8 cellular contexts compared by ENCODE assay signal in the genomic region with DNA sequence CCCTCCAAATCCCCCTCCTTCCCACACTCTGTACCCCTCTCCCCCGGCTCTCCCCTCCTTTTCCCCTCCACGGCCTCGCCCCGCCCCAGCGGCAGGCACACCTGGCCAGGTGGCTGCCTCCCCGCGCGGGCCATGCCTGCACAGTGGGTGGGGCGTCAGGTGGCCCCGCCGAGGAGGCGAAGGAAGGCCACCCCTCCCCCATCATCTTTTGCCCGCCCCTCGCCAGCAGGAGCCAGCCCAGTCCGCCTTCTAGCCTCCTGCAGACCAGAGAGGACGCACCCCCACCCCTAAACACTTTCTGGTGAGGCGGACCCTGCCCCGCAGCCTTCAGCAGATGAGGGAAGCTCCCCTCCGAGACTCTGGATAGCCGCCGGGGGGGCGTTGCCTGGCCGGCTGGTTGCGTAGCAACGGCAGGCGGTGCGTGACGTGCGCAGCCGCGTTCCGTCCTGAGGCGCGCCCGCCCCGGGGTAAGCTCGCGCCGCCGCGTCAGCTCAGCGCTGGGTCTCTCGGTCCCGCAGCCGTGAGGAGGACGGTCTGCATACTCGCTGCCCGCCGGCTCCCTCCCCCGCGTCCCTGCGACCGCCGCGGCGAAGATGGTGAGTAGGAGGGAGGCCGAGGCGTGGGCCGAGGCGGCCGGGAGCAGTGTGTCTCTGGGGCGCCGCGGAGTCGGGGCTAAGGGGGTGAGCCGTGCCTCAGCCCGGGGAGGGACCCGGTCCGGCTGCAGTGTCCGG. TPM values are rescaled to one million over a fixed set of nuclear protein-coding genes. Genes with fewer than 3 reads are reported as not detected.
A peak's percentile ranks its signal among the peaks of the same experiment; 100 is the strongest.
DNase-seq lines count a peak whose midpoint lies in the region; ATAC-seq and TF ChIP-seq lines count a peak whose summit lies in the region.

A gene (plus strand): TSS at position 460 of the 731 bp plus-strand sequence. CDS start 134 bp downstream, at position 594.

- no peak within 1 kb of the TSS for H2AFZ ChIP-seq in smooth muscle cell (ENCODE audit: low read depth)

- no peaks in the 10 kb centered on the region for H3K27me3 ChIP-seq in smooth muscle cell (ENCODE audit: low read depth)

- intact Hi-C loops in activated B cell treated with CpG ODN at 0.5 μM for 24 hours (cut with micrococcal nuclease), result loop anchor here (1.0 to 5.0 kb wide), 9 partner anchors 31 to 719 kb away; a partner anchor contains a TSS

- ATAC-seq in GM18907 (IDR thresholded peaks at IDR 0.05; ENCODE audit: unreplicated experiment) (peak; percentile 91), HG03139 (IDR thresholded peaks at IDR 0.05; ENCODE audit: unreplicated experiment) (peak; percentile 93), activated B cell treated with CpG ODN at 0.5 μM for 24 hours (ENCODE audit: low read depth) (peak; percentile 89)

- H3F3A ChIP-seq in smooth muscle cell (ENCODE audit: low read depth), result peaks cover 8% of the 10 kb centered on the region

- H3K9me3 Mint-ChIP-seq in activated B cell treated with CpG ODN at 0.5 μM for 24 hours, result no peaks in the 10 kb centered on the region

- POLR2A ChIA-PET in activated B cell treated with CpG ODN at 0.5 μM for 24 hours (lab: Charles Lee), result interaction anchor here (0.6 to 1.6 kb wide), 9 partner anchors 39 to 718 kb away, joined by 3 to 12 read pairs (median 3); a partner anchor contains a TSS

- H3K27me3 Mint-ChIP-seq in activated B cell treated with CpG ODN at 0.5 μM for 24 hours, result peaks cover 2% of the 10 kb centered on the region

- CTCF ChIA-PET in activated B cell treated with CpG ODN at 0.5 μM for 24 hours (lab: Charles Lee), result interaction anchor here (0.7 to 1.7 kb wide), 4 partner anchors 33 to 720 kb away, joined by 3 to 5 read pairs (median 4); a partner anchor contains a TSS

- TF ChIP-seq CTCF in activated B cell treated with CpG ODN at 0.5 μM for 24 hours (IDR thresholded peaks at IDR 0.05) (no peak), cardiac fibroblast (IDR thresholded peaks at IDR 0.05; ENCODE audit: low read depth, low read length) (no peak), smooth muscle cell (IDR thresholded peaks at IDR 0.05; ENCODE audit: borderline replicate concordance, insufficient read depth, poor library complexity, severe bottlenecking) (no peak)

- peak within 1 kb of the TSS; percentile 76 to 95 for H3K4me3 ChIP-seq in cardiac fibroblast (replicated peaks in 1 of 2; ENCODE audit: low read depth in 2 of 2, low read length in 2 of 2)
- H3K4me3 ChIP-seq in smooth muscle cell, result peak within 1 kb of the TSS; percentile 83

- H3K27ac ChIP-seq in smooth muscle cell (ENCODE audit: low read depth), result peak within 1 kb of the TSS; percentile 96

- H3K4me3 Mint-ChIP-seq in activated B cell treated with CpG ODN at 0.5 μM for 24 hours, result peak within 1 kb of the TSS; percentile 93

- H3K79me2 ChIP-seq in smooth muscle cell (ENCODE audit: low read depth), result peaks cover 49% of the 10 kb centered on the region

- DNase-seq in AG08396 (ENCODE audit: low spot score) (peak; percentile 97), NCI-H2227 treated with DMSO at 0.1 percent for 48 hours (lab: John Stamatoyannopoulos, UW) (peak; percentile 88), activated B cell treated with CpG ODN at 0.5 μM for 24 hours (peak; percentile 88), cardiac fibroblast (ENCODE audit: low read depth in 2 of 2) (peak; percentile 91 to 96), iPS-NIHi7 (ENCODE audit: extremely low spot score) (peak; percentile 92), smooth muscle cell (lab: John Stamatoyannopoulos, UW; ENCODE audit: unreplicated experiment) (peak; percentile 80)

- H3K9me3 ChIP-seq in smooth muscle cell (replicated peaks; ENCODE audit: low read depth), result no peaks in the 10 kb centered on the region

- WGBS in smooth muscle cell (ENCODE audit: low lambda C conversion rate), result 1% methylated on average over 46 of the region's 70 CpGs

- peaks cover 16% of the 10 kb centered on the region for H3K4me1 Mint-ChIP-seq in activated B cell treated with CpG ODN at 0.5 μM for 24 hours

- peak within 1 kb of the TSS; percentile 85 for H3K27ac Mint-ChIP-seq in activated B cell treated with CpG ODN at 0.5 μM for 24 hours

- no peaks in the 10 kb centered on the region for H3K36me3 ChIP-seq in smooth muscle cell (ENCODE audit: low read depth)

- peaks cover 7% of the 10 kb centered on the region for H3K36me3 Mint-ChIP-seq in activated B cell treated with CpG ODN at 0.5 μM for 24 hours (ENCODE audit: low read depth)

- H3K4me1 ChIP-seq in smooth muscle cell (ENCODE audit: low read depth), result peaks cover 30% of the 10 kb centered on the region

- peak within 1 kb of the TSS; percentile 97 for H3K4me2 ChIP-seq in smooth muscle cell

- peak within 1 kb of the TSS; percentile 99 for H3K9ac ChIP-seq in smooth muscle cell (ENCODE audit: low read depth)

- peaks cover 46% of the 10 kb centered on the region for H4K20me1 ChIP-seq in smooth muscle cell (ENCODE audit: low read depth)

RNA-seq across cellular contexts. Expression of the gene that starts here (rescaled TPM):
- 14.4 and 20.1 TPM in 2 replicates for total RNA-seq in activated B cell treated with CpG ODN at 0.5 μM for 24 hours
- 486 and 582 TPM in 2 replicates for total RNA-seq in smooth muscle cell
- 534 and 559 TPM in 2 replicates for polyA plus RNA-seq in smooth muscle cell

Comparison
In these comparisons a context has a peak if more than half of its experiments do, and no peak if none do; other contexts are left out.
1. Peak in every context shown above with its lines: DNase-seq, ATAC-seq, H3K4me3 ChIP-seq and H3K27ac ChIP-seq.
2. RNA of the gene that starts here (total RNA-seq): 486 to 582 TPM in smooth muscle cell; 14.4 to 20.1 TPM in activated B cell treated with CpG ODN at 0.5 μM for 24 hours; every median in the first group is over 10 times any median in the second.